Comparison of ENCODE assay signal across 8 cellular contexts in the genomic region with DNA sequence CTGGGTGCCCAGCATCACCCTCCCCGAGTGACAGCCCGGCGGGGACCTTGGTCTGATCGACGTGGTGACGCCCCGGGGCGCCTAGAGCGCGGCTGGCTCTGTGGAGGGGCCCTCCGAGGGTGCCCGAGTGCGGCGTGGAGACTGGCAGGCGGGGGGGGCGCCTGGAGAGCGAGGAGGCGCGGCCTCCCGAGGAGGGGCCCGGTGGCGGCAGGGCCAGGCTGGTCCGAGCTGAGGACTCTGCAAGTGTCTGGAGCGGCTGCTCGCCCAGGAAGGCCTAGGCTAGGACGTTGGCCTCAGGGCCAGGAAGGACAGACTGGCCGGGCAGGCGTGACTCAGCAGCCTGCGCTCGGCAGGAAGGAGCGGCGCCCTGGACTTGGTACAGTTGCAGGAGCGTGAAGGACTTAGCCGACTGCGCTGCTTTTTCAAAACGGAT. TPM values are rescaled to one million over a fixed set of nuclear protein-coding genes. Genes with fewer than 3 reads are reported as not detected.
A peak's percentile ranks its signal among the peaks of the same experiment; 100 is the strongest.
DNase-seq lines count a peak whose midpoint lies in the region; ATAC-seq and TF ChIP-seq lines count a peak whose summit lies in the region.

No MANE protein-coding gene starts in this region.

- 1 to 2% methylated on average over 28 to 31 of the region's 36 CpGs for WGBS in mesodermal cell (ENCODE audit: insufficient coverage in 2 of 2), 2 experiments

- H3K36me3 Mint-ChIP-seq in activated T-cell treated with anti-CD3 and anti-CD28 coated beads, Interleukin-2, amount 50 U/mL, for 72 hours (ENCODE audit: insufficient read depth in 2 of 2) = peaks cover 0 to 2% of the 10 kb centered on the region in 2 donors
- peaks cover 9 to 10% of the 10 kb centered on the region in 2 donors for H3K36me3 Mint-ChIP-seq in stimulated activated naive B cell treated with anti-CD40 and anti-IgM and Interleukin-4, amounts not matched to agents 10 μg/mL and 1 μg/mL and 100 μg/mL, for 72 hours

- peak overlapping the region; percentile 54 for H3K4me3 ChIP-seq in mesodermal cell (ENCODE audit: extremely low read depth, insufficient read depth, low read length, poor library complexity, severe bottlenecking)

- ATAC-seq in activated T-cell treated with anti-CD3 and anti-CD28 coated beads, Interleukin-2, amount 50 U/mL, for 72 hours (replicated peaks in 1 of 2) = peak; percentile 5 to 16
- ATAC-seq in esophagus mucosa = peak; percentile 84
- ATAC-seq in stimulated activated naive B cell treated with anti-CD40 and anti-IgM and Interleukin-4, amounts not matched to agents 10 μg/mL and 1 μg/mL and 100 μg/mL, for 72 hours (replicated peaks) = peak; percentile 21 to 25
- ATAC-seq in HG02970 (IDR thresholded peaks at IDR 0.05; ENCODE audit: low FRiP score, unreplicated experiment) = no peak
- no peak for ATAC-seq in GM21723 (IDR thresholded peaks at IDR 0.05; ENCODE audit: unreplicated experiment)

- H3K4me3 Mint-ChIP-seq in activated T-cell treated with anti-CD3 and anti-CD28 coated beads, Interleukin-2, amount 50 U/mL, for 72 hours = peak overlapping the region; percentile 85 to 93
- peak overlapping the region; percentile 87 to 91 for H3K4me3 Mint-ChIP-seq in stimulated activated naive B cell treated with anti-CD40 and anti-IgM and Interleukin-4, amounts not matched to agents 10 μg/mL and 1 μg/mL and 100 μg/mL, for 72 hours

- DNase-seq in GM13976 (ENCODE audit: low spot score) (peak; percentile 43), NCI-H2196 (lab: John Stamatoyannopoulos, UW; ENCODE audit: unreplicated experiment) (peak; percentile 44)
- DNase-seq in activated T-cell treated with anti-CD3 and anti-CD28 coated beads, Interleukin-2, amount 50 U/mL, for 72 hours = peak; percentile 47 to 55
- DNase-seq in stimulated activated naive B cell treated with anti-CD40 and anti-IgM and Interleukin-4, amounts not matched to agents 10 μg/mL and 1 μg/mL and 100 μg/mL, for 72 hours = peak; percentile 23

- no peaks in the 10 kb centered on the region for H3K27me3 Mint-ChIP-seq in activated T-cell treated with anti-CD3 and anti-CD28 coated beads, Interleukin-2, amount 50 U/mL, for 72 hours (ENCODE audit: low read depth)
- peaks cover 8 to 11% of the 10 kb centered on the region in 2 donors for H3K27me3 Mint-ChIP-seq in stimulated activated naive B cell treated with anti-CD40 and anti-IgM and Interleukin-4, amounts not matched to agents 10 μg/mL and 1 μg/mL and 100 μg/mL, for 72 hours

- peak overlapping the region; percentile 83 for H3K27ac ChIP-seq in mesodermal cell (ENCODE audit: low read depth, low read length, severe bottlenecking)

- H3K9me3 Mint-ChIP-seq in activated T-cell treated with anti-CD3 and anti-CD28 coated beads, Interleukin-2, amount 50 U/mL, for 72 hours = no peaks in the 10 kb centered on the region
- H3K9me3 Mint-ChIP-seq in stimulated activated naive B cell treated with anti-CD40 and anti-IgM and Interleukin-4, amounts not matched to agents 10 μg/mL and 1 μg/mL and 100 μg/mL, for 72 hours = no peaks in the 10 kb centered on the region

- H3K4me1 ChIP-seq in mesodermal cell (ENCODE audit: control insufficient read depth, insufficient read depth, low read length, poor library complexity, severe bottlenecking) = peaks cover 16% of the 10 kb centered on the region

- no peak overlapping the region for H3K27ac Mint-ChIP-seq in activated T-cell treated with anti-CD3 and anti-CD28 coated beads, Interleukin-2, amount 50 U/mL, for 72 hours
- H3K27ac Mint-ChIP-seq in stimulated activated naive B cell treated with anti-CD40 and anti-IgM and Interleukin-4, amounts not matched to agents 10 μg/mL and 1 μg/mL and 100 μg/mL, for 72 hours = peak overlapping the region; percentile 92

- H3K9me3 ChIP-seq in mesodermal cell (ENCODE audit: control insufficient read depth, low read length) = no peaks in the 10 kb centered on the region

- H3K4me1 Mint-ChIP-seq in activated T-cell treated with anti-CD3 and anti-CD28 coated beads, Interleukin-2, amount 50 U/mL, for 72 hours (ENCODE audit: low read depth) = peaks cover 30% of the 10 kb centered on the region
- H3K4me1 Mint-ChIP-seq in stimulated activated naive B cell treated with anti-CD40 and anti-IgM and Interleukin-4, amounts not matched to agents 10 μg/mL and 1 μg/mL and 100 μg/mL, for 72 hours = peaks cover 18 to 34% of the 10 kb centered on the region in 2 donors

- no peak for TF ChIP-seq CTCF in GM13976 (IDR thresholded peaks at IDR 0.05; ENCODE audit: borderline replicate concordance, control extremely low read depth, extremely low read depth, insufficient read depth, missing control alignments)

- no peaks in the 10 kb centered on the region for H3K36me3 ChIP-seq in mesodermal cell (ENCODE audit: control insufficient read depth, insufficient read depth, low read length)

- in situ Hi-C loops in GM13976 (cut with MboI; ENCODE audit: low sequenced_read_pairs, unreplicated experiment) = loop anchor here (10.0 kb wide), 1 partner anchor 309 kb away; no protein-coding TSS in a partner anchor

RNA-seq across cellular contexts. Expression of a gene that starts 1.3 kb away (rescaled TPM):
- total RNA-seq in activated T-cell treated with anti-CD3 and anti-CD28 coated beads, Interleukin-2, amount 50 U/mL, for 72 hours = 1 to 10 TPM; 6.0 TPM
- 1.6 TPM for total RNA-seq in esophagus mucosa
- polyA plus RNA-seq in mesodermal cell (2013, experiment 1 of 2) = 3.5 TPM
- 5.6 TPM for polyA plus RNA-seq in mesodermal cell (2013, experiment 2 of 2)

Comparison
In these comparisons a context has a peak if more than half of its experiments do, and no peak if none do; other contexts are left out.
1. ATAC-seq: peak in activated T-cell treated with anti-CD3 and anti-CD28 coated beads, Interleukin-2, amount 50 U/mL, for 72 hours (2 of 2), esophagus mucosa (single experiment) and stimulated activated naive B cell treated with anti-CD40 and anti-IgM and Interleukin-4, amounts not matched to agents 10 μg/mL and 1 μg/mL and 100 μg/mL, for 72 hours (2 of 2); none in HG02970 (single experiment) and GM21723 (single experiment).
2. Peak in every context shown above with its lines, with median percentiles within 50 percentile points of each other: DNase-seq.